ENCODE assay signal across 8 cellular contexts in the genomic region with DNA sequence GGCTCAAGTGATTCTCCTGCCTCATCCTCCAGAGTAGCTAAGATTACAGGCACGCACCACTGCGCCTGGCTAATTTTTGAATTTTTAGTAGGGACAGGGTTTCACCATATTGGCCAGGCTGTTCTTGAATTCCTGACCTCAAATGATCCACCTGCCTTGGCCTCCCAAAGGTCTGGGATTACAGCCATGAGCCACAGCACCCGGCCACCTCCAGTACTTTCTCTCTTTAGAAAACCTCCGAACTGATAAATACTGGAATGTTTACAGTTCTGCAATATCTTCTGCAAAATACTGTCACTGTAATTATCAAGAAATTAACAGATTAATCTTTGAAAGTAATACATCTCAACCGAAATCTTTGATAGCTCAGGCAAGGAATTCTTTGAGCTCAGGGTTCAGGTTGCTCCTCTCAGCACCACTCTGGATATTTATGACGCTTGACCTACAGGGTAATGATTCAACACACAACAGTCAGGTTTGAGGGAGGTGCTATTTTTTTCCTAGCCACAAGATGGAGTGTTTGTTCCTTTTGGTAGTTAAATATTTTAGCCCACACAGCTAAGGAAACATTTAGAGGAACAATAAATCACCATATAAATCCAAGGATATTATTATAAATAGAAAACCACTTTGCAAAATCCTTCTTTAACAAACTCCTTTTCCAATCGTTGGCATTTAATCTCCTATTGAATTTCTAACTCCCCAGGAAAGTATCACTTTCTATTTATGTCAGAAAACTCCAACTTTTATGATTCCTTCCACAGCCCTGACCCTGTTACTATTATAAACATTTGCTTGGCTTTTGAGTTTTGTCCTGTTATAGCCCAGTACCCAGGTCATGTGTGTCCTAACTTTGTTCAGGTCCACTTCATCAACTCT. TPM values are rescaled to one million over a fixed set of nuclear protein-coding genes. Genes with fewer than 3 reads are reported as not detected.
DNase-seq lines count a peak whose midpoint lies in the region; ATAC-seq, FAIRE-seq and TF ChIP-seq lines count a peak whose summit lies in the region.

No MANE protein-coding gene starts in this region.

- TF ChIP-seq CTCF in HEK293 (tag by site-specific recombination; IDR thresholded peaks at IDR 0.05) (no peak; the same call in 1 of the 2 replicates), MM.1S (IDR thresholded peaks at IDR 0.05; ENCODE audit: low read length) (peak; percentile 52), Panc1 (IDR thresholded peaks at IDR 0.05) (peak; percentile 70)

- no peak overlapping the region for H3K4me2 ChIP-seq in MM.1S (ENCODE audit: low read depth, low read length)

- CTCF ChIA-PET in HEK293 (lab: Yijun Ruan, JAX) (interaction anchor here (0.6 to 10.2 kb wide), 23 partner anchors 9 to 227 kb away, joined by 3 to 169 read pairs (median 4); no protein-coding TSS in a partner anchor), Panc1 (lab: Charles Lee) (interaction anchor here (0.9 to 1.5 kb wide), 2 partner anchors 181 to 184 kb away, joined by 4 to 7 read pairs; no protein-coding TSS in a partner anchor)

- no peaks in the 10 kb centered on the region for H3K27me3 ChIP-seq in MM.1S (replicated peaks; ENCODE audit: insufficient read depth, low read length)
- peaks cover 4% of the 10 kb centered on the region for H3K27me3 ChIP-seq in Panc1 (ENCODE audit: control insufficient read depth, insufficient read depth, low read length)

- H3K9me3 ChIP-seq in HEK293 (ENCODE audit: control insufficient read depth, insufficient read depth, low read depth, low read length) = no peaks in the 10 kb centered on the region
- no peaks in the 10 kb centered on the region for H3K9me3 ChIP-seq in MM.1S (replicated peaks; ENCODE audit: insufficient read depth, low read length)
- no peaks in the 10 kb centered on the region for H3K9me3 ChIP-seq in Panc1 (ENCODE audit: control insufficient read depth, insufficient read depth, low read depth, low read length)

- no peak overlapping the region for H3K4me3 ChIP-seq in HEK293 (ENCODE audit: low read depth, low read length)
- no peak overlapping the region for H3K4me3 ChIP-seq in MM.1S (ENCODE audit: low read length)
- no peak overlapping the region for H3K4me3 ChIP-seq in Panc1 (ENCODE audit: low read depth in 2 of 2, low read length in 2 of 2)

- peaks cover 30 to 45% of the 10 kb centered on the region in 2 donors for H3K27me3 Mint-ChIP-seq in effector memory CD8-positive, alpha-beta T cell
- H3K27me3 Mint-ChIP-seq in memory B cell = peaks cover 10% of the 10 kb centered on the region

- H3K27ac Mint-ChIP-seq in effector memory CD8-positive, alpha-beta T cell = no peak overlapping the region
- no peak overlapping the region for H3K27ac Mint-ChIP-seq in memory B cell

- H3K9me2 ChIP-seq in MM.1S (replicated peaks; ENCODE audit: insufficient read depth, low read length) = no peaks in the 10 kb centered on the region

- no peaks in the 10 kb centered on the region for H4K20me1 ChIP-seq in MM.1S (ENCODE audit: insufficient read depth, low read length)

- H3K79me2 ChIP-seq in MM.1S (ENCODE audit: low read length) = no peaks in the 10 kb centered on the region

- no peak overlapping the region for H2AFZ ChIP-seq in MM.1S (ENCODE audit: low read length)

- DNase-seq in GM04504 (ENCODE audit: low read depth) = peak; percentile 31
- DNase-seq in MM.1S = peak; percentile 28
- DNase-seq in Panc1 (ENCODE audit: low read depth, low spot score) = peak; percentile 35
- DNase-seq in effector memory CD8-positive, alpha-beta T cell = peak in 2 of 3 experiments; percentile 6 to 18
- DNase-seq in memory B cell (ENCODE audit: low spot score in 2 of 2) = peak in 1 of 2 donors; percentile 16
- no peak for DNase-seq in effector CD4-positive, alpha-beta T cell

- intact Hi-C loops in Panc1 (cut with micrococcal nuclease; ENCODE audit: unreplicated experiment) = loop anchor here (2.0 kb wide), 1 partner anchor 183 kb away; no protein-coding TSS in a partner anchor

- H3K27ac ChIP-seq in HEK293 (ENCODE audit: extremely low read depth, low read depth, low read length) (no peak overlapping the region), MM.1S (ENCODE audit: low read length) (no peak overlapping the region), Panc1 (ENCODE audit: low read length) (no peak overlapping the region)

- H3K4me3 Mint-ChIP-seq in effector memory CD8-positive, alpha-beta T cell = no peak overlapping the region
- H3K4me3 Mint-ChIP-seq in memory B cell = no peak overlapping the region

- H3K9me3 Mint-ChIP-seq in effector memory CD8-positive, alpha-beta T cell = no peaks in the 10 kb centered on the region
- H3K9me3 Mint-ChIP-seq in memory B cell = no peaks in the 10 kb centered on the region

- in situ Hi-C loops in Panc1 (cut with HindIII; ENCODE audit: low pct_unique_long_range_greater_than_20kb, low sequenced_read_pairs) = no loop called here

- H3K4me1 Mint-ChIP-seq in effector memory CD8-positive, alpha-beta T cell (ENCODE audit: low read depth in 2 of 2) = no peaks in the 10 kb centered on the region
- no peaks in the 10 kb centered on the region for H3K4me1 Mint-ChIP-seq in memory B cell

- H3K36me3 Mint-ChIP-seq in effector memory CD8-positive, alpha-beta T cell (ENCODE audit: insufficient read depth) = no peaks in the 10 kb centered on the region
- H3K36me3 Mint-ChIP-seq in memory B cell = no peaks in the 10 kb centered on the region

- peak; percentile 95 for FAIRE-seq in A204.1 (lab: Jason Lieb, UNC)

- H3K4me1 ChIP-seq in HEK293 (ENCODE audit: control insufficient read depth, insufficient read depth, low read length) (0 out of 2 replicates have a peak, but pooled peaks cover 2% of the 10 kb centered on the region), MM.1S (ENCODE audit: low read length) (no peaks in the 10 kb centered on the region), Panc1 (ENCODE audit: control insufficient read depth, insufficient read depth, low read length) (no peaks in the 10 kb centered on the region)

- no peak overlapping the region for H3K9ac ChIP-seq in MM.1S (ENCODE audit: low read length)

- POLR2A ChIA-PET in HEK293 (lab: Yijun Ruan, JAX) = interaction anchor here (1.0 to 1.2 kb wide), 2 partner anchors 48 to 50 kb away, joined by 3 to 11 read pairs; a partner anchor contains a TSS
- POLR2A ChIA-PET in Panc1 (lab: Charles Lee) = no interaction called here

- no TSS peak for BruUV-seq in Panc1 (replicated peaks; lab: Mats Ljungman, UMichigan)

- ATAC-seq in Panc1 (peak; percentile 69; the same call in 1 of the 2 replicates), memory B cell (ENCODE audit: low read depth) (peak; percentile 56)
- ATAC-seq in effector memory CD8-positive, alpha-beta T cell (replicated peaks) = peak; percentile 56

- H3K36me3 ChIP-seq in HEK293 (ENCODE audit: control insufficient read depth in 2 of 2, insufficient read depth in 1 of 2, low read length in 2 of 2) (peaks cover 3 to 8% of the 10 kb centered on the region in 2 experiments; a peak in 2 of 3 replicates), MM.1S (replicated peaks; ENCODE audit: insufficient read depth, low read length) (no peaks in the 10 kb centered on the region), Panc1 (ENCODE audit: control insufficient read depth, insufficient read depth, low read length) (no peaks in the 10 kb centered on the region)

- no peaks in the 10 kb centered on the region for H3F3A ChIP-seq in MM.1S (ENCODE audit: insufficient read depth, low read length)

TF ChIP-seq in HEK293, 187 proteins besides CTCF, POLR2A, EP300 and RAD21 (continues in another document):
- TF ChIP-seq WT1 (tag by site-specific recombination; IDR thresholded peaks at IDR 0.05) = no peak
- TF ChIP-seq, protein P1, sequence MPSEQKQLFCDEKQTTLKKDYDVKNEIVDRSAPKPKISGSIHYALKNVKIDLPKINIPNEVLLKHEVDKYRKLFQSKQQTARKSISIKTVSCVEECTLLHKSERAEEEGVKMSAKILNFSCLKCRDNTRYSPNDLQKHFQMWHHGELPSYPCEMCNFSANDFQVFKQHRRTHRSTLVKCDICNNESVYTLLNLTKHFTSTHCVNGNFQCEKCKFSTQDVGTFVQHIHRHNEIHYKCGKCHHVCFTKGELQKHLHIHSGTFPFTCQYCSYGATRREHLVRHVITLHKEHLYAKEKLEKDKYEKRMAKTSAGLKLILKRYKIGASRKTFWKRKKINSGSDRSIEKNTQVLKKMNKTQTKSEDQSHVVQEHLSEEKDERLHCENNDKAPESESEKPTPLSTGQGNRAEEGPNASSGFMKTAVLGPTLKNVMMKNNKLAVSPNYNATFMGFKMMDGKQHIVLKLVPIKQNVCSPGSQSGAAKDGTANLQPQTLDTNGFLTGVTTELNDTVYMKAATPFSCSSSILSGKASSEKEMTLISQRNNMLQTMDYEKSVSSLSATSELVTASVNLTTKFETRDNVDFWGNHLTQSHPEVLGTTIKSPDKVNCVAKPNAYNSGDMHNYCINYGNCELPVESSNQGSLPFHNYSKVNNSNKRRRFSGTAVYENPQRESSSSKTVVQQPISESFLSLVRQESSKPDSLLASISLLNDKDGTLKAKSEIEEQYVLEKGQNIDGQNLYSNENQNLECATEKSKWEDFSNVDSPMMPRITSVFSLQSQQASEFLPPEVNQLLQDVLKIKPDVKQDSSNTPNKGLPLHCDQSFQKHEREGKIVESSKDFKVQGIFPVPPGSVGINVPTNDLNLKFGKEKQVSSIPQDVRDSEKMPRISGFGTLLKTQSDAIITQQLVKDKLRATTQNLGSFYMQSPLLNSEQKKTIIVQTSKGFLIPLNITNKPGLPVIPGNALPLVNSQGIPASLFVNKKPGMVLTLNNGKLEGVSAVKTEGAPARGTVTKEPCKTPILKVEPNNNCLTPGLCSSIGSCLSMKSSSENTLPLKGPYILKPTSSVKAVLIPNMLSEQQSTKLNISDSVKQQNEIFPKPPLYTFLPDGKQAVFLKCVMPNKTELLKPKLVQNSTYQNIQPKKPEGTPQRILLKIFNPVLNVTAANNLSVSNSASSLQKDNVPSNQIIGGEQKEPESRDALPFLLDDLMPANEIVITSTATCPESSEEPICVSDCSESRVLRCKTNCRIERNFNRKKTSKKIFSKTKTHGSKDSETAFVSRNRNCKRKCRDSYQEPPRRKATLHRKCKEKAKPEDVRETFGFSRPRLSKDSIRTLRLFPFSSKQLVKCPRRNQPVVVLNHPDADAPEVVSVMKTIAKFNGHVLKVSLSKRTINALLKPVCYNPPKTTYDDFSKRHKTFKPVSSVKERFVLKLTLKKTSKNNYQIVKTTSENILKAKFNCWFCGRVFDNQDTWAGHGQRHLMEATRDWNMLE (tag by site-specific recombination; conservative IDR thresholded peaks at IDR 0.05; ENCODE audit: low read depth) = no peak

RNA-seq across cellular contexts. Expression of a gene that starts 48.6 kb away (rescaled TPM):
- 34.4 TPM for total RNA-seq in Panc1 (2021; ENCODE audit: unreplicated experiment)
- 15.3 TPM for polyA plus RNA-seq in Panc1 (2012; ENCODE audit: insufficient read length)
